In genomic region chr4:145285928-145286327, GRCh38 we compare ENCODE assay signal across 17 cellular contexts.
A peak's percentile ranks its signal among the peaks of the same experiment; 100 is the strongest.
DNase-seq lines count a peak whose midpoint lies in the region; ATAC-seq, FAIRE-seq and TF ChIP-seq lines count a peak whose summit lies in the region.
"Had no signal": no experiment of that assay in that cellular context is flagged by ENCODE, and none has a peak within 500 bp of the region (broad histone marks: within the 10 kb centered on the region; RNA-seq: fewer than 3 reads in every experiment).

No MANE protein-coding gene starts in this region.

- H3K27ac ChIP-seq in HCT116 (ENCODE audit: low read depth, low read length) (no peak overlapping the region), keratinocyte (ENCODE audit: control insufficient read depth, insufficient read depth, low read length) (no peak overlapping the region), kidney (ENCODE audit: low read depth in 2 of 2, low read length in 2 of 2) (no peak overlapping the region)
- H3K27ac ChIP-seq: PC-9, uterus had no signal

- H3K4me3 ChIP-seq in AG10803 (ENCODE audit: low read length): no peak overlapping the region
- H3K4me3 ChIP-seq in HCT116 (replicated peaks in 1 of 2; ENCODE audit: low read depth in 1 of 2, low read length in 2 of 2): no peak overlapping the region
- H3K4me3 ChIP-seq in astrocyte of the spinal cord (ENCODE audit: low read depth, low read length): no peak overlapping the region
- H3K4me3 ChIP-seq in keratinocyte (ENCODE audit: control insufficient read depth in 2 of 3, extremely low read depth in 1 of 3, insufficient read depth in 2 of 3, low read depth in 1 of 3, low read length in 3 of 3): no peak overlapping the region
- no peak overlapping the region for H3K4me3 ChIP-seq in kidney (ENCODE audit: low read length in 2 of 2)
- H3K4me3 ChIP-seq: HAP-1, PC-9, uterus had no signal

- dilution Hi-C loops in keratinocyte (cut with MboI; ENCODE audit: extremely low pct_ligation_motif_present, low sequenced_read_pairs): no loop called here

- H3K27me3 ChIP-seq in HCT116 (ENCODE audit: insufficient read depth, low read length) (no peaks in the 10 kb centered on the region), keratinocyte (ENCODE audit: control insufficient read depth, extremely low read depth, insufficient read depth, low read length) (no peaks in the 10 kb centered on the region)
- H3K27me3 ChIP-seq: uterus had no signal

- no peak for TF ChIP-seq CTCF in AG10803 (conservative IDR thresholded peaks at IDR 0.05; ENCODE audit: low read length)
- TF ChIP-seq CTCF in HCT116 (IDR thresholded peaks at IDR 0.05 in 2 of 3, conservative IDR thresholded peaks at IDR 0.05 in 1 of 3; ENCODE audit: borderline replicate concordance in 1 of 3, insufficient read depth in 1 of 3, low read depth in 2 of 3, low read length in 2 of 3): no peak
- no peak for TF ChIP-seq CTCF in astrocyte of the spinal cord (IDR thresholded peaks at IDR 0.05; ENCODE audit: low read depth, low read length)
- no peak for TF ChIP-seq CTCF in keratinocyte (optimal IDR thresholded peaks at IDR 0.05 in 1 of 3, IDR thresholded peaks at IDR 0.05 in 1 of 3, conservative IDR thresholded peaks at IDR 0.05 in 1 of 3; ENCODE audit: extremely low read depth in 1 of 3, insufficient read depth in 2 of 3, low read length in 3 of 3)
- TF ChIP-seq CTCF in kidney (IDR thresholded peaks at IDR 0.05; ENCODE audit: borderline replicate concordance, extremely low read depth, insufficient read depth): no peak

- H3K79me2 ChIP-seq in HCT116 (ENCODE audit: insufficient read depth, low read length) (no peaks in the 10 kb centered on the region), keratinocyte (ENCODE audit: control insufficient read depth, insufficient read depth, low read length) (no peaks in the 10 kb centered on the region)

- BruUV-seq in HCT116 (replicated peaks; lab: Mats Ljungman, UMichigan): no TSS peak

- H4K20me1 ChIP-seq in HCT116 (ENCODE audit: insufficient read depth) (no peaks in the 10 kb centered on the region), keratinocyte (ENCODE audit: control insufficient read depth, extremely low read depth, insufficient read depth, low read length) (no peaks in the 10 kb centered on the region)

- peaks cover 3% of the 10 kb centered on the region; the same call in 1 of the 2 replicates for H3K9me2 ChIP-seq in HCT116 (ENCODE audit: insufficient read depth)

- intact Hi-C loops in HCT116 (cut with micrococcal nuclease): no loop called here
- intact Hi-C loops in kidney (cut with DNase I): no loop called here

- ATAC-seq in HCT116: no peak

- POLR2A ChIA-PET in HCT116 (lab: Charles Lee): no interaction called here

- H2AFZ ChIP-seq in HCT116 (ENCODE audit: low read depth, low read length, poor library complexity, severe bottlenecking) (no peak overlapping the region), keratinocyte (ENCODE audit: control insufficient read depth, low read length) (no peak overlapping the region)
- H2AFZ ChIP-seq: PC-9 had no signal

- TF ChIP-seq RAD21 in HCT116 (IDR thresholded peaks at IDR 0.05; ENCODE audit: low read depth): no peak

- no peaks in the 10 kb centered on the region for H3K36me3 ChIP-seq in HCT116 (ENCODE audit: control insufficient read depth in 1 of 2, insufficient read depth in 2 of 2, low read length in 2 of 2)
- no peaks in the 10 kb centered on the region for H3K36me3 ChIP-seq in keratinocyte (ENCODE audit: control insufficient read depth in 2 of 2, extremely low read depth in 1 of 2, insufficient read depth in 2 of 2, low read length in 2 of 2)
- H3K36me3 ChIP-seq in kidney (ENCODE audit: control insufficient read depth in 1 of 2, insufficient read depth in 2 of 2, low read length in 2 of 2): no peaks in the 10 kb centered on the region
- H3K36me3 ChIP-seq: HAP-1, uterus had no signal

- H3K4me1 ChIP-seq in HCT116 (ENCODE audit: control insufficient read depth in 1 of 2, insufficient read depth in 2 of 2, low read length in 2 of 2): peaks cover 0 to 5% of the 10 kb centered on the region in 2 experiments; a peak in 2 of 4 replicates
- H3K4me1 ChIP-seq in keratinocyte (ENCODE audit: control insufficient read depth, extremely low read depth, insufficient read depth, low read length): peaks cover 4% of the 10 kb centered on the region
- no peaks in the 10 kb centered on the region for H3K4me1 ChIP-seq in kidney (ENCODE audit: control insufficient read depth in 1 of 2, insufficient read depth in 1 of 2, low read depth in 1 of 2, low read length in 2 of 2)
- H3K4me1 ChIP-seq: HAP-1, uterus had no signal

- DNase-seq in AG10803 (ENCODE audit: low read depth): peak; percentile 32
- no peak for DNase-seq in HCT116 (ENCODE audit: low read depth, low spot score)
- peak; percentile 38 for DNase-seq in astrocyte of the spinal cord (ENCODE audit: low read depth, low spot score)
- peak; percentile 32 for DNase-seq in keratinocyte (ENCODE audit: low read depth, low spot score)
- no peak for DNase-seq in kidney
- DNase-seq in NCI-H146 (lab: John Stamatoyannopoulos, UW): no peak
- no peak for DNase-seq in NCI-H82 (lab: John Stamatoyannopoulos, UW)
- no peak for DNase-seq in NCI-H226
- DNase-seq: activated T-cell treated with anti-CD3 and anti-CD28 coated beads, Interleukin-2, amount 50 U/mL, for 1 hour; caudate nucleus; endodermal cell; mesendoderm; NCI-H2029 treated with DMSO at 0.1 percent for 48 hours; PC-9; retina; uterus had no signal

- in situ Hi-C loops in astrocyte of the spinal cord (cut with HindIII; ENCODE audit: low sequenced_read_pairs): no loop called here

- RAD21 ChIA-PET in HCT116 (lab: Charles Lee; ENCODE audit: low non-redundant PET in 1 of 2, low total read pairs in 2 of 2, uncharacterized antibody in 2 of 2, unreplicated experiment in 2 of 2): no interaction called here

- H3K4me2 ChIP-seq in HCT116 (ENCODE audit: low read length): no peak overlapping the region
- H3K4me2 ChIP-seq in keratinocyte (ENCODE audit: control insufficient read depth, extremely low read depth, insufficient read depth, low read depth, low read length): no peak overlapping the region
- H3K4me2 ChIP-seq: PC-9 had no signal

- H3K9me3 ChIP-seq in HCT116 (ENCODE audit: control insufficient read depth in 1 of 2, insufficient read depth in 1 of 2, low read depth in 1 of 2, low read length in 2 of 2) (no peaks in the 10 kb centered on the region), keratinocyte (ENCODE audit: control insufficient read depth, low read depth, low read length) (no peaks in the 10 kb centered on the region), kidney (ENCODE audit: control insufficient read depth in 1 of 2, low read length in 2 of 2) (no peaks in the 10 kb centered on the region)
- H3K9me3 ChIP-seq: HAP-1, uterus had no signal

- no peak overlapping the region for H3K9ac ChIP-seq in HCT116 (ENCODE audit: low read length)
- H3K9ac ChIP-seq in keratinocyte (ENCODE audit: control insufficient read depth, extremely low read depth, insufficient read depth, low read length): no peak overlapping the region
- H3K9ac ChIP-seq in kidney (ENCODE audit: low read length in 2 of 2): no peak overlapping the region

- no peaks in the 10 kb centered on the region for H3K9me1 ChIP-seq in keratinocyte (ENCODE audit: control insufficient read depth, extremely low read depth, insufficient read depth, low read length)

- no peak for TF ChIP-seq POLR2A in HCT116 (IDR thresholded peaks at IDR 0.05; ENCODE audit: borderline replicate concordance, extremely low read depth, insufficient read depth, insufficient read length)

- FAIRE-seq in keratinocyte (lab: Jason Lieb, UNC): peak; percentile 13
- FAIRE-seq in kidney (lab: Jason Lieb, UNC): no peak

- CTCF ChIA-PET in HCT116 (lab: Charles Lee): no interaction called here

TF ChIP-seq in HCT116, 20 proteins besides CTCF, POLR2A, EP300 and RAD21:
- TF ChIP-seq FOSL1 (IDR thresholded peaks at IDR 0.05; ENCODE audit: low read depth) (peak; percentile 11; the same call in 1 of the 2 replicates), JUND (IDR thresholded peaks at IDR 0.05) (peak; percentile 33), SP1 (IDR thresholded peaks at IDR 0.05; ENCODE audit: low read depth) (no peak)

Comparison
In these comparisons a context has a peak if more than half of its experiments do, and no peak if none do; other contexts are left out.
1. DNase-seq: peak in AG10803 (single experiment), astrocyte of the spinal cord (single experiment) and keratinocyte (single experiment); none in HCT116 (single experiment), kidney (single experiment), NCI-H146 (single experiment), NCI-H82 (single experiment) and NCI-H226 (single experiment).